Comparison of ENCODE assay signal across 11 cellular contexts in genomic region chr1:152658649-152659048, GRCh38. TPM values are rescaled to one million over a fixed set of nuclear protein-coding genes. Genes with fewer than 3 reads are reported as not detected.
"Had no signal": no experiment of that assay in that cellular context is flagged by ENCODE, and none has a peak within 500 bp of the region (broad histone marks: within the 10 kb centered on the region; RNA-seq: fewer than 3 reads in every experiment).

No MANE protein-coding gene starts in this region.

- H3K9ac ChIP-seq: GM23248 had no signal

- H3K27ac Mint-ChIP-seq: HFFc6, IgD-negative memory B cell had no signal

- H3K27ac ChIP-seq: GM23248 had no signal

- H3K36me3 Mint-ChIP-seq: IgD-negative memory B cell had no signal

- FAIRE-seq: HTR-8/SVneo had no signal

- H3K9me3 ChIP-seq: HAP-1 had no signal

- H3K4me3 Mint-ChIP-seq: HFFc6, IgD-negative memory B cell had no signal

- H3K36me3 ChIP-seq: HAP-1 had no signal

- ATAC-seq: HCT116 had no signal

- H3K4me1 ChIP-seq: HAP-1 had no signal

- H3K27me3 Mint-ChIP-seq: IgD-negative memory B cell had no signal

- H2AFZ ChIP-seq: GM23248 had no signal

- H3K4me3 ChIP-seq: GM23248, HAP-1 had no signal

- DNase-seq: GM23248, GOT3, H7, HFFc6, KBM-7 had no signal

- H3K9me3 Mint-ChIP-seq: HFFc6, IgD-negative memory B cell had no signal

RNA-seq across cellular contexts. Expression of gene LCE2D, which starts 4.5 kb away (rescaled TPM):
- total RNA-seq: GM23248, H4, H7, HFFc6, HT-29 had no signal
- polyA plus RNA-seq: GM23248, IgD-negative memory B cell had no signal

RNA-seq across cellular contexts. Expression of gene LCE2C, which starts 16.4 kb away (rescaled TPM):
- total RNA-seq: GM23248, H4, H7, HFFc6, HT-29 had no signal
- polyA plus RNA-seq: IgD-negative memory B cell had no signal

RNA-seq across cellular contexts. Expression of gene LCE2B, which starts 27.3 kb away (rescaled TPM):
- total RNA-seq: GM23248, H4, H7, HFFc6, HT-29 had no signal
- polyA plus RNA-seq: GM23248, IgD-negative memory B cell had no signal

RNA-seq across cellular contexts. Expression of gene LCE3A, which starts 35.7 kb away (rescaled TPM):
- total RNA-seq: GM23248, H4, H7, HFFc6, HT-29 had no signal
- polyA plus RNA-seq: GM23248, IgD-negative memory B cell had no signal

RNA-seq across cellular contexts. Expression of gene LCE2A, which starts 39.5 kb away (rescaled TPM):
- total RNA-seq: H4, H7, HT-29 had no signal
- polyA plus RNA-seq: IgD-negative memory B cell had no signal
